ENCODE assay signal across 1 cellular context in genomic region chr2:101731221-101732054, GRCh38.
TF ChIP-seq lines count a peak whose summit lies in the region.

No MANE protein-coding gene starts in this region.

TF ChIP-seq in HepG2, 621 proteins besides CTCF, POLR2A, EP300 and RAD21 (continued from another document and continues in another):
- TF ChIP-seq HMGXB3 (CRISPR knock-in tag; IDR thresholded peaks at IDR 0.05; ENCODE audit: borderline replicate concordance) (no peak), ZBTB8A (CRISPR knock-in tag; IDR thresholded peaks at IDR 0.05; ENCODE audit: borderline replicate concordance, low read depth) (no peak), ZNF10 (CRISPR knock-in tag; IDR thresholded peaks at IDR 0.05; ENCODE audit: borderline replicate concordance, low read depth) (no peak), ZNF597 (CRISPR knock-in tag; IDR thresholded peaks at IDR 0.05) (no peak), ZNF367 (CRISPR knock-in tag; IDR thresholded peaks at IDR 0.05; ENCODE audit: borderline replicate concordance) (no peak), JUNB (CRISPR knock-in tag; IDR thresholded peaks at IDR 0.05; ENCODE audit: borderline replicate concordance) (no peak; the same call in 1 of the 2 replicates), ZFP90 (CRISPR knock-in tag; IDR thresholded peaks at IDR 0.05; ENCODE audit: borderline replicate concordance) (no peak), ZNF496 (CRISPR knock-in tag; IDR thresholded peaks at IDR 0.05; ENCODE audit: insufficient replicate concordance) (no peak), ZKSCAN5 (CRISPR knock-in tag; IDR thresholded peaks at IDR 0.05) (no peak), MAFF (IDR thresholded peaks at IDR 0.05; ENCODE audit: low read depth, low read length) (no peak), CCDC6 (CRISPR knock-in tag; IDR thresholded peaks at IDR 0.05) (no peak), GMEB1 (CRISPR knock-in tag; IDR thresholded peaks at IDR 0.05; ENCODE audit: borderline replicate concordance) (no peak), XRCC5 (optimal IDR thresholded peaks at IDR 0.05; ENCODE audit: low read length) (no peak), ELK4 (CRISPR knock-in tag; IDR thresholded peaks at IDR 0.05; ENCODE audit: borderline replicate concordance) (no peak), ZNF704 (CRISPR knock-in tag; IDR thresholded peaks at IDR 0.05; ENCODE audit: borderline replicate concordance) (no peak), HOXA5 (CRISPR knock-in tag; IDR thresholded peaks at IDR 0.05) (no peak), SRSF4 (IDR thresholded peaks at IDR 0.05; ENCODE audit: low read depth, low read length, poor library complexity, severe bottlenecking) (no peak), ZNF737 (CRISPR knock-in tag; IDR thresholded peaks at IDR 0.05; ENCODE audit: borderline replicate concordance) (no peak), ZSCAN12 (CRISPR knock-in tag; IDR thresholded peaks at IDR 0.05) (no peak), SMC3 (IDR thresholded peaks at IDR 0.05; ENCODE audit: low read length) (no peak), PPARG (CRISPR knock-in tag; conservative IDR thresholded peaks at IDR 0.05) (peak; percentile 70; the same call in 1 of the 2 replicates), PHF20 (CRISPR knock-in tag; IDR thresholded peaks at IDR 0.05) (no peak), RELA (CRISPR knock-in tag; IDR thresholded peaks at IDR 0.05) (no peak), ZNF343 (CRISPR knock-in tag; IDR thresholded peaks at IDR 0.05) (no peak), ARID5B (CRISPR knock-in tag; IDR thresholded peaks at IDR 0.05) (peak; percentile 95), POLR2AphosphoS2 (IDR thresholded peaks at IDR 0.05; ENCODE audit: low read depth, low read length) (no peak), KAT7 (CRISPR knock-in tag; IDR thresholded peaks at IDR 0.05; ENCODE audit: borderline replicate concordance) (no peak), ZMYM4 (CRISPR knock-in tag; IDR thresholded peaks at IDR 0.05) (peak; percentile 90), JUN (CRISPR knock-in tag; IDR thresholded peaks at IDR 0.05) (peak; percentile 38; the same call in 1 of the 2 replicates), NFE2L2 (IDR thresholded peaks at IDR 0.05; ENCODE audit: low read length) (no peak), GMEB2 (CRISPR knock-in tag; IDR thresholded peaks at IDR 0.05; ENCODE audit: low read depth) (no peak), STAT5B (CRISPR knock-in tag; IDR thresholded peaks at IDR 0.05) (no peak), FOXO1 (CRISPR knock-in tag; IDR thresholded peaks at IDR 0.05) (peak; percentile 77; the same call in 1 of the 2 replicates), STAG1 (CRISPR knock-in tag; IDR thresholded peaks at IDR 0.05) (peak; percentile 23; the same call in 1 of the 2 replicates), ZBTB10 (CRISPR knock-in tag; IDR thresholded peaks at IDR 0.05; ENCODE audit: borderline replicate concordance) (no peak), ZNF564 (CRISPR knock-in tag; IDR thresholded peaks at IDR 0.05) (no peak), CC2D1A (CRISPR knock-in tag; IDR thresholded peaks at IDR 0.05) (no peak), ZNF337 (CRISPR knock-in tag; IDR thresholded peaks at IDR 0.05; ENCODE audit: borderline replicate concordance, low read depth) (no peak), ZMAT5 (CRISPR knock-in tag; IDR thresholded peaks at IDR 0.05; ENCODE audit: borderline replicate concordance, low read depth) (no peak), GATA4 (IDR thresholded peaks at IDR 0.05; ENCODE audit: borderline replicate concordance, low read depth) (no peak), ZNF678 (CRISPR knock-in tag; IDR thresholded peaks at IDR 0.05) (no peak), ZFP41 (CRISPR knock-in tag; IDR thresholded peaks at IDR 0.05; ENCODE audit: borderline replicate concordance) (no peak), SALL1 (CRISPR knock-in tag; IDR thresholded peaks at IDR 0.05) (peak; percentile 96), SOX5 (CRISPR knock-in tag; IDR thresholded peaks at IDR 0.05; ENCODE audit: borderline replicate concordance) (peak; percentile 86)
